2 cellular contexts compared by ENCODE assay signal in genomic region chr3:197012021-197012883, GRCh38.
TF ChIP-seq lines count a peak whose summit lies in the region.

No MANE protein-coding gene starts in this region.

TF ChIP-seq in IMR-90, 13 proteins besides CTCF, POLR2A, EP300 and RAD21:
- TF ChIP-seq MAZ (IDR thresholded peaks at IDR 0.05; ENCODE audit: borderline replicate concordance, low read depth, low read length) (no peak), CHD1 (IDR thresholded peaks at IDR 0.05; ENCODE audit: low read depth, low read length) (no peak), NFE2L2 (IDR thresholded peaks at IDR 0.05; ENCODE audit: low read depth, low read length) (no peak), RCOR1 (IDR thresholded peaks at IDR 0.05; ENCODE audit: insufficient replicate concordance, low read length) (no peak)
- TF ChIP-seq, protein P1, sequence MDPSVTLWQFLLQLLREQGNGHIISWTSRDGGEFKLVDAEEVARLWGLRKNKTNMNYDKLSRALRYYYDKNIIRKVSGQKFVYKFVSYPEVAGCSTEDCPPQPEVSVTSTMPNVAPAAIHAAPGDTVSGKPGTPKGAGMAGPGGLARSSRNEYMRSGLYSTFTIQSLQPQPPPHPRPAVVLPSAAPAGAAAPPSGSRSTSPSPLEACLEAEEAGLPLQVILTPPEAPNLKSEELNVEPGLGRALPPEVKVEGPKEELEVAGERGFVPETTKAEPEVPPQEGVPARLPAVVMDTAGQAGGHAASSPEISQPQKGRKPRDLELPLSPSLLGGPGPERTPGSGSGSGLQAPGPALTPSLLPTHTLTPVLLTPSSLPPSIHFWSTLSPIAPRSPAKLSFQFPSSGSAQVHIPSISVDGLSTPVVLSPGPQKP (IDR thresholded peaks at IDR 0.05; ENCODE audit: borderline replicate concordance, low read depth, low read length): no peak

TF ChIP-seq in H1, 55 proteins besides CTCF, POLR2A, EP300 and RAD21:
- TF ChIP-seq, protein P2, sequence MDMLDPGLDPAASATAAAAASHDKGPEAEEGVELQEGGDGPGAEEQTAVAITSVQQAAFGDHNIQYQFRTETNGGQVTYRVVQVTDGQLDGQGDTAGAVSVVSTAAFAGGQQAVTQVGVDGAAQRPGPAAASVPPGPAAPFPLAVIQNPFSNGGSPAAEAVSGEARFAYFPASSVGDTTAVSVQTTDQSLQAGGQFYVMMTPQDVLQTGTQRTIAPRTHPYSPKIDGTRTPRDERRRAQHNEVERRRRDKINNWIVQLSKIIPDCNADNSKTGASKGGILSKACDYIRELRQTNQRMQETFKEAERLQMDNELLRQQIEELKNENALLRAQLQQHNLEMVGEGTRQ (IDR thresholded peaks at IDR 0.05; ENCODE audit: low read length): no peak
- no peak for TF ChIP-seq NANOG (IDR thresholded peaks at IDR 0.05; ENCODE audit: insufficient read depth, low read depth, low read length, poor library complexity, severe bottlenecking)
- no peak for TF ChIP-seq CHD2 (IDR thresholded peaks at IDR 0.05; ENCODE audit: low read length)
- no peak for TF ChIP-seq MAFK (IDR thresholded peaks at IDR 0.05; ENCODE audit: low read depth, low read length)
